9 cellular contexts compared by ENCODE assay signal in the genomic region with DNA sequence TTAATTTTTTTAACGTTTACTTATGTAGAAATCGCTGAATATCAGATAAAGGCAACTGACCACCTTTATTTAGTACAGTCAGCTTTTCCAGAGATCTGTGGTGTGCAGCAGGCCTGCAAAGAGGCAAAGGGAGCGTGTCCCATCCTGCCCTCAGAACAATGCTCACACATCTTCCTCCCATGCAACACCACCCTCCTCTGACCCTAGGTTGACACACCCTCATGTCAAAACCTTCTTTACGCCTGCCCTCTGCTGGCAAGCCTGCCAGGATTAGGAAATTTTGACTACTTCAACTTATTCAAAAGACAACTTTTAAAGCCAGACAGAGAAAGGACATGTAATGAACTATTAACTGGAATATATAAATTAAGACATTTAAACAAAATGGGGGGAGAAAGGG.
DNase-seq lines count a peak whose midpoint lies in the region; ATAC-seq and TF ChIP-seq lines count a peak whose summit lies in the region.
"Had no signal": no experiment of that assay in that cellular context is flagged by ENCODE, and none has a peak within 500 bp of the region (broad histone marks: within the 10 kb centered on the region; RNA-seq: fewer than 3 reads in every experiment).

No MANE protein-coding gene starts in this region.

- ATAC-seq in GM23338: peak; percentile 57

- peaks cover 13% of the 10 kb centered on the region for H3K27me3 Mint-ChIP-seq in GM23338 (ENCODE audit: insufficient read depth, low read depth, poor library complexity)

- no peaks in the 10 kb centered on the region for H3K9me3 ChIP-seq in osteoblast (ENCODE audit: low read depth, low read length)
- H3K9me3 ChIP-seq in vagina: no peaks in the 10 kb centered on the region
- H3K9me3 ChIP-seq: pancreas had no signal

- H3K4me2 ChIP-seq in GM23338: no peak overlapping the region
- no peak overlapping the region for H3K4me2 ChIP-seq in osteoblast (ENCODE audit: insufficient read depth, low read length)

- H3K36me3 ChIP-seq in GM23338 (ENCODE audit: insufficient read depth) (no peaks in the 10 kb centered on the region), osteoblast (ENCODE audit: insufficient read depth, low read length) (peaks cover 3% of the 10 kb centered on the region), vagina (no peaks in the 10 kb centered on the region)
- H3K36me3 ChIP-seq: pancreas had no signal

- intact Hi-C loops in vagina (cut with DNase I): loop anchor here (10.0 kb wide), 2 partner anchors 55 to 65 kb away; no protein-coding TSS in a partner anchor

- no peak overlapping the region for H3K27ac ChIP-seq in GM23338 (ENCODE audit: low read depth)
- H3K27ac ChIP-seq in osteoblast (ENCODE audit: low read depth, low read length): peak overlapping the region; percentile 17
- H3K27ac ChIP-seq in vagina: no peak overlapping the region
- H3K27ac ChIP-seq: pancreas had no signal

- H3K4me1 Mint-ChIP-seq in GM23338: peaks cover 60% of the 10 kb centered on the region

- no peak for TF ChIP-seq POLR2A in vagina (IDR thresholded peaks at IDR 0.05)

- H3K4me1 ChIP-seq in GM23338 (ENCODE audit: insufficient read depth): peaks cover 40% of the 10 kb centered on the region
- H3K4me1 ChIP-seq in osteoblast (ENCODE audit: insufficient read depth, low read length): peaks cover 45% of the 10 kb centered on the region
- H3K4me1 ChIP-seq in vagina: peaks cover 66% of the 10 kb centered on the region

- H2AFZ ChIP-seq in GM23338 (no peak overlapping the region), osteoblast (ENCODE audit: low read length) (no peak overlapping the region)

- no peaks in the 10 kb centered on the region for H3K36me3 Mint-ChIP-seq in GM23338 (ENCODE audit: low read depth)

- H3K27ac Mint-ChIP-seq in GM23338: no peak overlapping the region

- no peaks in the 10 kb centered on the region for H3K9me3 Mint-ChIP-seq in GM23338

- H3K4me3 Mint-ChIP-seq in GM23338: no peak overlapping the region

- peak; percentile 80 to 87 for TF ChIP-seq CTCF in GM23338 (conservative IDR thresholded peaks at IDR 0.05; ENCODE audit: low read depth in 2 of 2)
- TF ChIP-seq CTCF in fibroblast of mammary gland (conservative IDR thresholded peaks at IDR 0.05; ENCODE audit: control insufficient read depth, insufficient read depth, low read depth, low read length): peak; percentile 60
- TF ChIP-seq CTCF in osteoblast (IDR thresholded peaks at IDR 0.05; ENCODE audit: extremely low read depth, low read depth, low read length): peak; percentile 58
- peak; percentile 14 to 53 (median 42) for TF ChIP-seq CTCF in vagina (IDR thresholded peaks at IDR 0.05)

- H3F3A ChIP-seq in GM23338 (replicated peaks; ENCODE audit: low read depth): no peaks in the 10 kb centered on the region

- H3K79me2 ChIP-seq in GM23338 (replicated peaks; ENCODE audit: insufficient read depth) (0 out of 2 replicates have a peak, but pooled peaks cover 8% of the 10 kb centered on the region), osteoblast (ENCODE audit: insufficient read depth, low read length) (peaks cover 87% of the 10 kb centered on the region)

- no peaks in the 10 kb centered on the region for H3K9me2 ChIP-seq in GM23338 (ENCODE audit: insufficient read depth)

- DNase-seq in AG20443 (ENCODE audit: low spot score): peak; percentile 38
- peak; percentile 72 for DNase-seq in GM23338 (ENCODE audit: low spot score)
- peak; percentile 66 to 77 for DNase-seq in NOMO-1 (lab: John Stamatoyannopoulos, UW; ENCODE audit: unreplicated experiment in 2 of 2)
- DNase-seq in activated T-cell treated with anti-CD3 and anti-CD28 coated beads, Interleukin-2, amount 50 U/mL, for 1 hour: peak; percentile 75
- DNase-seq in fibroblast of mammary gland (ENCODE audit: low read depth): peak; percentile 83
- DNase-seq in osteoblast (ENCODE audit: insufficient read length, low spot score, missing footprints): peak; percentile 95
- no peak for DNase-seq in vagina (ENCODE audit: extremely low spot score in 2 of 2)
- DNase-seq in occipital lobe (lab: John Stamatoyannopoulos, UW): no peak

- no peaks in the 10 kb centered on the region for H3K27me3 ChIP-seq in GM23338 (ENCODE audit: insufficient read depth)
- no peaks in the 10 kb centered on the region for H3K27me3 ChIP-seq in osteoblast (ENCODE audit: insufficient read depth, low read length)
- H3K27me3 ChIP-seq in vagina: no peaks in the 10 kb centered on the region
- H3K27me3 ChIP-seq: pancreas had no signal

- H4K20me1 ChIP-seq in GM23338 (replicated peaks; ENCODE audit: insufficient read depth): no peaks in the 10 kb centered on the region
- H4K20me1 ChIP-seq in osteoblast (ENCODE audit: insufficient read depth, low read length): no peaks in the 10 kb centered on the region

- H3K4me3 ChIP-seq in GM23338: no peak overlapping the region
- no peak overlapping the region for H3K4me3 ChIP-seq in fibroblast of mammary gland (ENCODE audit: control insufficient read depth, low read depth, low read length)
- H3K4me3 ChIP-seq in osteoblast (ENCODE audit: insufficient read depth, low read length): no peak overlapping the region
- H3K4me3 ChIP-seq in vagina: no peak overlapping the region
- H3K4me3 ChIP-seq: pancreas had no signal

TF ChIP-seq in GM23338, 12 proteins besides CTCF, POLR2A, EP300 and RAD21:
- TF ChIP-seq, protein P1, sequence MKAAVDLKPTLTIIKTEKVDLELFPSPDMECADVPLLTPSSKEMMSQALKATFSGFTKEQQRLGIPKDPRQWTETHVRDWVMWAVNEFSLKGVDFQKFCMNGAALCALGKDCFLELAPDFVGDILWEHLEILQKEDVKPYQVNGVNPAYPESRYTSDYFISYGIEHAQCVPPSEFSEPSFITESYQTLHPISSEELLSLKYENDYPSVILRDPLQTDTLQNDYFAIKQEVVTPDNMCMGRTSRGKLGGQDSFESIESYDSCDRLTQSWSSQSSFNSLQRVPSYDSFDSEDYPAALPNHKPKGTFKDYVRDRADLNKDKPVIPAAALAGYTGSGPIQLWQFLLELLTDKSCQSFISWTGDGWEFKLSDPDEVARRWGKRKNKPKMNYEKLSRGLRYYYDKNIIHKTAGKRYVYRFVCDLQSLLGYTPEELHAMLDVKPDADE (IDR thresholded peaks at IDR 0.05): no peak

Comparison
In these comparisons a context has a peak if more than half of its experiments do, and no peak if none do; other contexts are left out.
1. DNase-seq: peak in AG20443 (single experiment), GM23338 (single experiment), NOMO-1 (2 of 2), activated T-cell treated with anti-CD3 and anti-CD28 coated beads, Interleukin-2, amount 50 U/mL, for 1 hour (single experiment), fibroblast of mammary gland (single experiment) and osteoblast (single experiment); none in vagina (0 of 2) and occipital lobe (single experiment).
2. Peak in every context shown above with its lines, with median percentiles within 50 percentile points of each other: CTCF ChIP-seq.